Comparison of ENCODE assay signal across 30 cellular contexts in the genomic region with DNA sequence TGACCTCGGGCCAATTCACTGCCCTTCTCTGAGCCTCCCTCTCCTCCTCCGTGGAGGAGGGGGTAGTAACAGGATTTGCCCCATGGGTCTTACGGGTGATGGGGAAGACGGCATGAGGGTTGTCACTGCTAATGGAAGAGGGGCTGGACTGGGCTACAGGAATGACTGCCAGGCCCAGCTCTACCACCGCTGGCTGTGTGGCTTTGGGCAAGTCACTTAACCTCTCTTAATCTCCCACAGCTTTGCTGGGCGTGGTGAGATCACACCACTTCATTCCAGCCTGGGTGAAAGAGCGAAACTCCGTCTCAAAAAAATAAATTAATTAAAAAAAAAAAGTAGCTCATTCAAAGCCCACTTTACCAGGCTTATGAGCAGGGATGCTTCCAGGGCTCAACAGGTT. TPM values are rescaled to one million over a fixed set of nuclear protein-coding genes. Genes with fewer than 3 reads are reported as not detected.
"Had no signal": no experiment of that assay in that cellular context is flagged by ENCODE, and none has a peak within 500 bp of the region (broad histone marks: within the 10 kb centered on the region; RNA-seq: fewer than 3 reads in every experiment).

No MANE protein-coding gene starts in this region.

- H3K27me3 ChIP-seq: brain microvascular endothelial cell had no signal

- H3K4me3 ChIP-seq: esophagus muscularis mucosa, gastrocnemius medialis had no signal

- H3K27ac ChIP-seq: brain microvascular endothelial cell, esophagus muscularis mucosa, foreskin keratinocyte, gastrocnemius medialis, WERI-Rb-1 had no signal

- FAIRE-seq: astrocyte, colon had no signal

- H3K9me3 ChIP-seq: esophagus muscularis mucosa, gastrocnemius medialis had no signal

- H3K36me3 ChIP-seq: brain microvascular endothelial cell, esophagus muscularis mucosa, gastrocnemius medialis, WERI-Rb-1 had no signal

- DNase-seq: activated B cell treated with CpG ODN at 0.5 μM for 24 hours; activated CD4-positive, alpha-beta T cell treated with anti-CD3 and anti-CD28 coated beads for 48 hours; activated CD4-positive, alpha-beta T cell treated with anti-CD3 and anti-CD28 coated beads, Interleukin-2, amount 50 U/mL, for 1 hour; activated CD4-positive, alpha-beta T cell treated with anti-CD3 and anti-CD28 coated beads, Interleukin-2, amount 50 U/mL, for 48 hours; activated CD8-positive, alpha-beta memory T cell treated with anti-CD3 and anti-CD28 coated beads for 24 hours; activated CD8-positive, alpha-beta T cell treated with anti-CD3 and anti-CD28 coated beads for 36 hours; activated effector memory CD4-positive, alpha-beta T cell treated with Interleukin-2 at 50 U/mL for 16 hours; activated gamma-delta T cell treated with Interleukin-2 at 50 U/mL for 16 hours; activated naive CD4-positive, alpha-beta T cell treated with anti-CD3 and anti-CD28 coated beads, Interleukin-2, amount 50 U/mL, for 16 hours; activated naive CD4-positive, alpha-beta T cell treated with Interleukin-2 at 50 U/mL for 16 hours; activated T-cell treated with anti-CD3 and anti-CD28 coated beads, Interleukin-2, amount 50 U/mL, for 4 hours; amniotic stem cell; anterior cingulate cortex; brain microvascular endothelial cell; caudate nucleus; cortex of kidney; dermis blood vessel endothelial cell; effector CD4-positive, alpha-beta T cell; effector memory CD8-positive, alpha-beta T cell; erythroblast; foreskin keratinocyte; gastrocnemius medialis; glutamatergic neuron; T-helper 1 cell; T-helper 17 cell; T1000; WERI-Rb-1 had no signal

RNA-seq across cellular contexts. Expression of a gene that starts 50.6 kb away (rescaled TPM):
- polyA plus RNA-seq: foreskin keratinocyte had no signal
